In the genomic region with DNA sequence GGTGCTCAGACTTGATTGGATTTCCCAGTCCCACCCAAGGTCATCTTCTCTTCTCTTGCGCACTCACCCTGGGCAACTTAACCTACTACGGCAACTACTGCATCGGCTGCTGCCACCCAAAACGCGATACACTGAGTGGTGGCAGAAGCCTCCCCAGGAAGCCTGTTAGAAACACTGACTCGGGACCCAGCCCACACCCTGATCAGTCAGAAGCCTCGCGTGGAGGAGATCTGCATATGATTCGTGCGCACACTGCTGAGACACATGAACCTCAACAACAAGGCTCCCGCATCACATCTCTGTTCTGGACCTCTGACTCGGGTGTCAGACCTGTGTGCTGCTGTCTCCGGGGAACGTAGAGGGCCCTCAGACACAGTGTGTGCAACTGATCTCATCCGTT, we compare ENCODE assay signal across 16 cellular contexts.
DNase-seq lines count a peak whose midpoint lies in the region; ATAC-seq, FAIRE-seq and TF ChIP-seq lines count a peak whose summit lies in the region.
"Had no signal": no experiment of that assay in that cellular context is flagged by ENCODE, and none has a peak within 500 bp of the region (broad histone marks: within the 10 kb centered on the region; RNA-seq: fewer than 3 reads in every experiment).

No MANE protein-coding gene starts in this region.

- H3K4ac ChIP-seq in H1 (replicated peaks; ENCODE audit: insufficient read length, low read depth, low read length) (no peak overlapping the region), neuronal stem cell (ENCODE audit: low read length) (no peak overlapping the region)

- no peak overlapping the region for H3K56ac ChIP-seq in H1 (replicated peaks; ENCODE audit: insufficient read length, low read depth, low read length)

- no peak overlapping the region for H2BK20ac ChIP-seq in H1 (ENCODE audit: low read length)

- 0 out of 2 replicates have a peak overlapping the region, but pooled peaks have one; percentile 80 for H2BK12ac ChIP-seq in H1 (ENCODE audit: low read depth, low read length)
- H2BK12ac ChIP-seq in neuronal stem cell (ENCODE audit: low read length): no peak overlapping the region

- POLR2A ChIA-PET in H1 (lab: Charles Lee; ENCODE audit: partially characterized antibody): no interaction called here

- H3K18ac ChIP-seq in H1 (ENCODE audit: extremely low read depth, low read length) (no peak overlapping the region), neuronal stem cell (ENCODE audit: low read length) (no peak overlapping the region)

- no peak overlapping the region for H3K4me3 ChIP-seq in H1 (ENCODE audit: extremely low read depth in 1 of 4, insufficient read depth in 2 of 4, low read depth in 3 of 4, low read length in 4 of 4)
- H3K4me3 ChIP-seq in lung: no peak overlapping the region
- no peak overlapping the region for H3K4me3 ChIP-seq in neuronal stem cell (ENCODE audit: low read length in 2 of 2)
- H3K4me3 ChIP-seq: BLaER1 treated with 17β-estradiol and CSF1 and Interleukin-3, amounts not matched to agents 10 nM and 100 nM had no signal

- no peak for FAIRE-seq in H1 (lab: Jason Lieb, UNC)
- FAIRE-seq: H54, HepG2 had no signal

- H3K23ac ChIP-seq in H1 (ENCODE audit: insufficient read length) (no peak overlapping the region), neuronal stem cell (ENCODE audit: low read depth, low read length, poor library complexity) (no peak overlapping the region)

- no peak for TF ChIP-seq POLR2A in H1 (IDR thresholded peaks at IDR 0.05; ENCODE audit: control extremely low read depth in 1 of 2, low read depth in 2 of 2, low read length in 2 of 2)

- no peak overlapping the region for H2AFZ ChIP-seq in H1 (ENCODE audit: low read length)
- H2AFZ ChIP-seq in neuronal stem cell (ENCODE audit: low read length): no peak overlapping the region

- CTCF ChIA-PET in H1 (lab: Charles Lee; ENCODE audit: partially characterized antibody): no interaction called here

- H3K23me2 ChIP-seq in H1 (ENCODE audit: low read depth, low read length): no peaks in the 10 kb centered on the region; the same call in 1 of the 2 replicates

- H3K9me3 ChIP-seq in H1 (ENCODE audit: insufficient read depth in 2 of 2, low read depth in 1 of 2, low read length in 1 of 2) (no peaks in the 10 kb centered on the region), lung (ENCODE audit: control insufficient read depth in 2 of 2, insufficient read depth in 1 of 2, low read length in 1 of 2) (no peaks in the 10 kb centered on the region), neuronal stem cell (replicated peaks in 1 of 2; ENCODE audit: control insufficient read depth in 2 of 2, insufficient read depth in 1 of 2, low read depth in 1 of 2, low read length in 2 of 2) (no peaks in the 10 kb centered on the region)
- H3K9me3 ChIP-seq: BLaER1 treated with 17β-estradiol and CSF1 and Interleukin-3, amounts not matched to agents 10 nM and 100 nM had no signal

- H3K27ac ChIP-seq in H1 (ENCODE audit: low read depth, low read length) (no peak overlapping the region), lung (ENCODE audit: low read depth in 1 of 2, low read length in 1 of 2) (no peak overlapping the region), neuronal stem cell (replicated peaks; ENCODE audit: low read length) (no peak overlapping the region)
- H3K27ac ChIP-seq: BLaER1 treated with 17β-estradiol and CSF1 and Interleukin-3, amounts not matched to agents 10 nM and 100 nM had no signal

- H4K5ac ChIP-seq in H1 (ENCODE audit: insufficient read length, low read depth, low read length): no peak overlapping the region

- H3K9ac ChIP-seq in H1 (replicated peaks in 1 of 4; ENCODE audit: extremely low read depth in 1 of 4, low read depth in 3 of 4, low read length in 3 of 4) (no peak overlapping the region), neuronal stem cell (ENCODE audit: low read depth, low read length, poor library complexity) (no peak overlapping the region)
- H3K9ac ChIP-seq: BLaER1 treated with 17β-estradiol and CSF1 and Interleukin-3, amounts not matched to agents 10 nM and 100 nM had no signal

- ATAC-seq in lung (ENCODE audit: insufficient read depth, low FRiP score): no peak
- ATAC-seq: CD8-positive, alpha-beta T cell; HepG2 had no signal

- H3K14ac ChIP-seq in H1 (ENCODE audit: insufficient read length) (no peak overlapping the region), neuronal stem cell (ENCODE audit: low read length) (no peak overlapping the region)

- H4K91ac ChIP-seq in H1 (replicated peaks; ENCODE audit: insufficient read length, low read length) (no peak overlapping the region), neuronal stem cell (ENCODE audit: low read depth, low read length, poor library complexity) (no peak overlapping the region)

- 96% methylated on average over 15 of the region's 15 CpGs; no CpG with 5 or more reads in 1 of the 2 experiments for WGBS in H1 (ENCODE audit: extremely low coverage in 1 of 2, insufficient coverage in 1 of 2, insufficient read length in 1 of 2, insufficient replicate concordance in 2 of 2, low coverage in 1 of 2, low lambda C conversion rate in 2 of 2, missing lambda C conversion rate in 1 of 2), 2 experiments
- 92 to 95% methylated on average over 15 of the region's 15 CpGs for WGBS in lung, 2 donors
- no CpG with 5 or more reads among the region's 15 CpGs for WGBS in neuronal stem cell (ENCODE audit: extremely low coverage in 2 of 2, insufficient read length in 2 of 2, insufficient replicate concordance in 1 of 2), 2 donors

- H3K4me2 ChIP-seq in H1 (ENCODE audit: insufficient read depth in 1 of 2, low read depth in 2 of 2, low read length in 2 of 2) (no peak overlapping the region), neuronal stem cell (ENCODE audit: insufficient read depth, low read length, poor library complexity, severe bottlenecking) (no peak overlapping the region)
- H3K4me2 ChIP-seq: BLaER1 treated with 17β-estradiol and CSF1 and Interleukin-3, amounts not matched to agents 10 nM and 100 nM had no signal

- H3K27me3 ChIP-seq in H1 (replicated peaks in 1 of 4; ENCODE audit: control insufficient read depth in 3 of 4, extremely low read depth in 1 of 4, insufficient read depth in 3 of 4, low read length in 3 of 4) (no peaks in the 10 kb centered on the region), lung (ENCODE audit: control insufficient read depth, insufficient read depth) (no peaks in the 10 kb centered on the region), neuronal stem cell (ENCODE audit: control insufficient read depth in 3 of 3, insufficient read depth in 3 of 3, low read depth in 1 of 3, low read length in 3 of 3) (peaks cover 0 to 19% (median 0%) of the 10 kb centered on the region in 3 experiments)
- H3K27me3 ChIP-seq: BLaER1 treated with 17β-estradiol and CSF1 and Interleukin-3, amounts not matched to agents 10 nM and 100 nM had no signal

- no peak overlapping the region for H2BK120ac ChIP-seq in H1 (replicated peaks; ENCODE audit: low read depth, low read length)
- H2BK120ac ChIP-seq in neuronal stem cell (ENCODE audit: low read depth, low read length): no peak overlapping the region

- H2AK5ac ChIP-seq in H1 (ENCODE audit: low read depth, low read length) (no peak overlapping the region), neuronal stem cell (ENCODE audit: low read depth, low read length) (peak overlapping the region; percentile 69)

- H3K36me3 ChIP-seq in H1 (ENCODE audit: control insufficient read depth in 2 of 4, insufficient read depth in 4 of 4, low read length in 3 of 4) (no peaks in the 10 kb centered on the region), lung (ENCODE audit: control insufficient read depth in 2 of 2, insufficient read depth in 2 of 2, low read length in 2 of 2) (no peaks in the 10 kb centered on the region), neuronal stem cell (replicated peaks in 1 of 2; ENCODE audit: control insufficient read depth in 2 of 2, insufficient read depth in 2 of 2, low read length in 2 of 2) (no peaks in the 10 kb centered on the region)
- H3K36me3 ChIP-seq: BLaER1 treated with 17β-estradiol and CSF1 and Interleukin-3, amounts not matched to agents 10 nM and 100 nM had no signal

- DNase-seq in AG20443 (ENCODE audit: low spot score) (peak; percentile 1), H1 (ENCODE audit: low read depth in 1 of 2, low spot score in 2 of 2) (no peak), lung (ENCODE audit: low spot score) (peak; percentile 13), neuronal stem cell (ENCODE audit: low spot score) (no peak), islet precursor cell (no peak), NCI-H1105 treated with DMSO at 0.1 percent for 48 hours (lab: John Stamatoyannopoulos, UW) (no peak), HK-2 (ENCODE audit: unreplicated experiment) (no peak)
- DNase-seq: 8988T; Calu3; CD8-positive, alpha-beta T cell; DMS79 treated with DMSO at 0.1 percent for 48 hours; GF-D8; HCEC 1CT had no signal

- TF ChIP-seq RAD21 in H1 (IDR thresholded peaks at IDR 0.05 in 1 of 2, conservative IDR thresholded peaks at IDR 0.05 in 1 of 2; ENCODE audit: low read depth in 2 of 2, low read length in 2 of 2): no peak

- H3K79me2 ChIP-seq in H1 (ENCODE audit: control insufficient read depth in 1 of 2, insufficient read depth in 2 of 2, low read length in 2 of 2): no peaks in the 10 kb centered on the region

- TF ChIP-seq CTCF in H1 (IDR thresholded peaks at IDR 0.05; ENCODE audit: control extremely low read depth in 1 of 3, insufficient read depth in 1 of 3, low read depth in 1 of 3, low read length in 3 of 3): no peak
- TF ChIP-seq CTCF in lung (IDR thresholded peaks at IDR 0.05; ENCODE audit: control extremely low read depth, extremely low read depth): no peak

- H3K79me1 ChIP-seq in H1 (ENCODE audit: low read depth, low read length): no peaks in the 10 kb centered on the region
- H3K79me1 ChIP-seq in neuronal stem cell (ENCODE audit: low read depth, low read length): no peaks in the 10 kb centered on the region

- H2BK5ac ChIP-seq in H1 (ENCODE audit: low read depth, low read length) (no peak overlapping the region), neuronal stem cell (ENCODE audit: low read length) (peak overlapping the region; percentile 54)

- H3K4me1 ChIP-seq in H1 (replicated peaks in 1 of 4; ENCODE audit: control insufficient read depth in 3 of 4, insufficient read depth in 4 of 4, low read length in 3 of 4): peaks cover 0 to 2% (median 1%) of the 10 kb centered on the region in 4 experiments; a peak in 2 of 7 replicates
- no peaks in the 10 kb centered on the region for H3K4me1 ChIP-seq in lung (ENCODE audit: control insufficient read depth in 2 of 2, insufficient read depth in 2 of 2, low read length in 2 of 2)
- H3K4me1 ChIP-seq in neuronal stem cell (ENCODE audit: control insufficient read depth in 2 of 2, insufficient read depth in 1 of 2, low read depth in 1 of 2, low read length in 2 of 2): peaks cover 0 to 16% of the 10 kb centered on the region in 2 donors
- H3K4me1 ChIP-seq: BLaER1 treated with 17β-estradiol and CSF1 and Interleukin-3, amounts not matched to agents 10 nM and 100 nM had no signal

- H4K20me1 ChIP-seq in H1 (replicated peaks in 1 of 2; ENCODE audit: control insufficient read depth in 1 of 2, insufficient read depth in 2 of 2, low read length in 2 of 2): peaks cover 1 to 2% of the 10 kb centered on the region in 2 experiments
- H4K20me1 ChIP-seq: BLaER1 treated with 17β-estradiol and CSF1 and Interleukin-3, amounts not matched to agents 10 nM and 100 nM had no signal

- H2BK15ac ChIP-seq in H1 (ENCODE audit: low read length): no peak overlapping the region
- no peak overlapping the region for H2BK15ac ChIP-seq in neuronal stem cell (ENCODE audit: low read length)

- H4K8ac ChIP-seq in H1 (ENCODE audit: extremely low read depth, insufficient read depth, low read length): no peak overlapping the region
- H4K8ac ChIP-seq in neuronal stem cell (ENCODE audit: low read depth, low read length): no peak overlapping the region

- TF ChIP-seq EP300 in H1 (IDR thresholded peaks at IDR 0.05; ENCODE audit: borderline replicate concordance in 1 of 2, low read depth in 2 of 2, low read length in 2 of 2): no peak

Comparison
In these comparisons a context has a peak if more than half of its experiments do, and no peak if none do; other contexts are left out.
1. DNase-seq: peak in AG20443 (single experiment) and lung (single experiment); none in H1 (0 of 2), neuronal stem cell (single experiment), islet precursor cell (single experiment), NCI-H1105 treated with DMSO at 0.1 percent for 48 hours (single experiment) and HK-2 (single experiment).